In genomic region chr6:99434702-99435530, GRCh38 we compare ENCODE assay signal across 8 cellular contexts. TPM values are rescaled to one million over a fixed set of nuclear protein-coding genes. Genes with fewer than 3 reads are reported as not detected.
DNase-seq lines count a peak whose midpoint lies in the region; TF ChIP-seq lines count a peak whose summit lies in the region.

No MANE protein-coding gene starts in this region.

- H3K27me3 ChIP-seq in breast epithelium (no peaks in the 10 kb centered on the region), liver (ENCODE audit: control insufficient read depth in 4 of 4, insufficient read depth in 4 of 4, low read length in 3 of 4) (no peaks in the 10 kb centered on the region)

- peak; percentile 27 to 58 for TF ChIP-seq RAD21 in liver (IDR thresholded peaks at IDR 0.05)

- DNase-seq in NCI-H345 treated with DMSO at 0.1 percent for 48 hours (lab: John Stamatoyannopoulos, UW; ENCODE audit: unreplicated experiment) (peak; percentile 5), NCI-H345 (lab: John Stamatoyannopoulos, UW) (no peak), HCEC 1CT (peak; percentile 35), NB4 (ENCODE audit: low read depth) (peak; percentile 39), breast epithelium (ENCODE audit: low spot score in 2 of 2) (no peak), activated gamma-delta T cell treated with Interleukin-2 at 50 U/mL for 16 hours (no peak), NCI-H187 (lab: John Stamatoyannopoulos, UW) (no peak)

- no peak overlapping the region for H3K4me3 ChIP-seq in NB4 (ENCODE audit: low read depth, low read length)
- no peak overlapping the region for H3K4me3 ChIP-seq in breast epithelium
- no peak overlapping the region for H3K4me3 ChIP-seq in liver (ENCODE audit: low read depth in 1 of 3, low read length in 3 of 3)

- intact Hi-C loops in breast epithelium (cut with DNase I; ENCODE audit: low total_unique reads) = loop anchor here (5.0 kb wide), 1 partner anchor 232 kb away; no protein-coding TSS in a partner anchor

- WGBS in liver = 7% methylated on average over 3 of the region's 3 CpGs

- H3K9ac ChIP-seq in liver (ENCODE audit: low read depth in 1 of 2, low read length in 2 of 2) = no peak overlapping the region

- TF ChIP-seq CTCF in NB4 (IDR thresholded peaks at IDR 0.05; ENCODE audit: low read depth, low read length) = peak; percentile 32
- TF ChIP-seq CTCF in breast epithelium (IDR thresholded peaks at IDR 0.05) = peak; percentile 37 to 53 (median 41)
- TF ChIP-seq CTCF in liver (IDR thresholded peaks at IDR 0.05; ENCODE audit: low read depth, low read length, missing input control) = peak; percentile 54

- H3K27ac ChIP-seq in breast epithelium (no peak overlapping the region), liver (ENCODE audit: low read depth in 1 of 2, low read length in 2 of 2) (no peak overlapping the region)

- H3K4me1 ChIP-seq in breast epithelium (no peaks in the 10 kb centered on the region), liver (ENCODE audit: control insufficient read depth in 4 of 4, insufficient read depth in 4 of 4, low read length in 3 of 4) (no peaks in the 10 kb centered on the region)

- H3K9me3 ChIP-seq in breast epithelium (no peaks in the 10 kb centered on the region), liver (ENCODE audit: control insufficient read depth in 4 of 4, low read length in 3 of 4) (no peaks in the 10 kb centered on the region)

- no peaks in the 10 kb centered on the region for H3K36me3 ChIP-seq in breast epithelium
- H3K36me3 ChIP-seq in liver (ENCODE audit: control insufficient read depth in 4 of 4, insufficient read depth in 3 of 4, low read depth in 1 of 4, low read length in 3 of 4) = peaks cover 1 to 2% (median 2%) of the 10 kb centered on the region in 4 donors

- no peak for TF ChIP-seq POLR2A in NB4 (IDR thresholded peaks at IDR 0.05; ENCODE audit: extremely low read depth, insufficient read length)
- TF ChIP-seq POLR2A in breast epithelium (IDR thresholded peaks at IDR 0.05) = no peak

TF ChIP-seq in liver, 16 proteins besides CTCF, POLR2A, EP300 and RAD21:
- TF ChIP-seq EGR1 (IDR thresholded peaks at IDR 0.05; ENCODE audit: low read depth in 2 of 2) (no peak), TAF1 (conservative IDR thresholded peaks at IDR 0.05) (no peak), GABPA (IDR thresholded peaks at IDR 0.05 in 1 of 2, conservative IDR thresholded peaks at IDR 0.05 in 1 of 2) (no peak)

RNA-seq across cellular contexts. Expression of gene PNISR, which starts 9.8 kb away (rescaled TPM):
- total RNA-seq in breast epithelium (100 to 1,000 TPM; 133 to 294 (median 206) TPM), liver (10 to 100 TPM; 34.4 to 88.7 TPM)
- 10 to 100 TPM in 1 of 2 donors, 1 to 10 TPM in 1; 9.8 to 62.3 TPM for polyA plus RNA-seq in liver

RNA-seq across cellular contexts. Expression of gene COQ3, which starts 40.9 kb away (rescaled TPM):
- 1 to 10 TPM; 4.2 to 5.6 (median 4.5) TPM for total RNA-seq in breast epithelium
- 1 to 10 TPM; 3.8 to 7.1 TPM for total RNA-seq in liver
- 1 to 10 TPM; 8.8 to 9.4 TPM for polyA plus RNA-seq in liver

Comparison
In these comparisons a context has a peak if more than half of its experiments do, and no peak if none do; other contexts are left out.
1. DNase-seq: peak in NCI-H345 treated with DMSO at 0.1 percent for 48 hours (single experiment), HCEC 1CT (single experiment) and NB4 (single experiment); none in NCI-H345 (single experiment), breast epithelium (0 of 2), activated gamma-delta T cell treated with Interleukin-2 at 50 U/mL for 16 hours (single experiment) and NCI-H187 (0 of 2).
2. Peak in every context shown above with its lines, with median percentiles within 50 percentile points of each other: CTCF ChIP-seq.